In the genomic region with DNA sequence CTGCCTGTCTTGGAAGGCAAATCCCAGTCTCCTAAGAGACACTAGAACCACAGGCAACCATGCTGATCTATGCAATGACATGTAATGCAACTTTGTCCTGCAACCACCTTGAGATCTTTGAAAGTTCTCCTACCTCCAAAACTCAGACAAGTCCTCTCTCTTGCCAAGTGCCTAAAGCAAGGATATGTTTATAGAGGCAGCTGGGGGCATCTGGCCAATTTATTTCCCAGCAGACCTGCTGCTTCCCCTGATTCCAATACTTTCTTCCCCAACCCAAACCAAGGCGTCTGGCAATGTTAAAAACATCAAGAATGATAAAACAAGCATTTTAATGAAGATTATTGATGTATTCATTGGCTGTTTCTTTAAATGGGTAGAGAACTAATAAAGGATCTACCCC, we compare ENCODE assay signal across 17 cellular contexts.
DNase-seq lines count a peak whose midpoint lies in the region; ATAC-seq and TF ChIP-seq lines count a peak whose summit lies in the region.
"Had no signal": no experiment of that assay in that cellular context is flagged by ENCODE, and none has a peak within 500 bp of the region (broad histone marks: within the 10 kb centered on the region; RNA-seq: fewer than 3 reads in every experiment).

No MANE protein-coding gene starts in this region.

- H3K4me3 ChIP-seq in naive thymus-derived CD4-positive, alpha-beta T cell (ENCODE audit: low read length), result no peak overlapping the region

- DNase-seq in activated CD4-positive, alpha-beta T cell treated with anti-CD3 and anti-CD28 coated beads for 36 hours, result no peak
- DNase-seq in activated CD4-positive, alpha-beta T cell treated with anti-CD3 and anti-CD28 coated beads, Interleukin-2, amount 10 ng/mL, durations not matched to agents 7 days and 5 days, result no peak
- DNase-seq in M059J (ENCODE audit: low read depth), result peak; percentile 9
- no peak for DNase-seq in naive thymus-derived CD4-positive, alpha-beta T cell
- DNase-seq in posterior cingulate gyrus, result no peak
- no peak for DNase-seq in NK-92 (lab: John Stamatoyannopoulos, UW; ENCODE audit: unreplicated experiment)
- no peak for DNase-seq in HFFc6
- DNase-seq: C1 segment of cervical spinal cord, Calu3, DMS79, KG1, NCI-H1048, NCI-H2107, NCI-H2227 treated with DMSO at 0.1 percent for 48 hours, NCI-H524 had no signal

- H3K27me3 ChIP-seq in naive thymus-derived CD4-positive, alpha-beta T cell (ENCODE audit: control insufficient read depth in 2 of 2, insufficient read depth in 2 of 2, low read length in 2 of 2), result no peaks in the 10 kb centered on the region

- no peak for ATAC-seq in activated CD4-positive, alpha-beta T cell treated with anti-CD3 and anti-CD28 coated beads for 36 hours
- no peak for ATAC-seq in naive thymus-derived CD4-positive, alpha-beta T cell
- ATAC-seq: HepG2 had no signal

- peak overlapping the region; percentile 51 for H3K27ac Mint-ChIP-seq in activated CD4-positive, alpha-beta T cell treated with anti-CD3 and anti-CD28 coated beads for 36 hours
- no peak overlapping the region for H3K27ac Mint-ChIP-seq in activated CD4-positive, alpha-beta T cell treated with anti-CD3 and anti-CD28 coated beads, Interleukin-2, amount 10 ng/mL, durations not matched to agents 7 days and 5 days
- H3K27ac Mint-ChIP-seq in naive thymus-derived CD4-positive, alpha-beta T cell, result peak overlapping the region in 8 of 9 donors; percentile 7 to 84 (median 71)
- no peak overlapping the region for H3K27ac Mint-ChIP-seq in HFFc6

- no peak for TF ChIP-seq CTCF in 22Rv1 (IDR thresholded peaks at IDR 0.05)
- TF ChIP-seq CTCF in HFFc6 (IDR thresholded peaks at IDR 0.05), result no peak

- H3K4me1 Mint-ChIP-seq in activated CD4-positive, alpha-beta T cell treated with anti-CD3 and anti-CD28 coated beads for 36 hours, result peaks cover 16% of the 10 kb centered on the region
- peaks cover 24% of the 10 kb centered on the region for H3K4me1 Mint-ChIP-seq in activated CD4-positive, alpha-beta T cell treated with anti-CD3 and anti-CD28 coated beads, Interleukin-2, amount 10 ng/mL, durations not matched to agents 7 days and 5 days
- peaks cover 25 to 75% (median 57%) of the 10 kb centered on the region in 7 donors for H3K4me1 Mint-ChIP-seq in naive thymus-derived CD4-positive, alpha-beta T cell
- H3K4me1 Mint-ChIP-seq in HFFc6 (ENCODE audit: low read depth), result no peaks in the 10 kb centered on the region

- peaks cover 0 to 8% of the 10 kb centered on the region in 2 donors for H3K4me1 ChIP-seq in naive thymus-derived CD4-positive, alpha-beta T cell (ENCODE audit: control insufficient read depth in 2 of 2, insufficient read depth in 2 of 2, low read length in 2 of 2)

- peaks cover 5 to 62% (median 15%) of the 10 kb centered on the region in 3 experiments for H3K36me3 ChIP-seq in naive thymus-derived CD4-positive, alpha-beta T cell (ENCODE audit: control insufficient read depth in 2 of 3, insufficient read depth in 3 of 3, low read length in 3 of 3)

- CTCF ChIA-PET in activated CD4-positive, alpha-beta T cell treated with anti-CD3 and anti-CD28 coated beads for 36 hours (lab: Charles Lee), result no interaction called here
- CTCF ChIA-PET in activated CD4-positive, alpha-beta T cell treated with anti-CD3 and anti-CD28 coated beads, Interleukin-2, amount 10 ng/mL, durations not matched to agents 7 days and 5 days (lab: Charles Lee), result no interaction called here
- CTCF ChIA-PET in naive thymus-derived CD4-positive, alpha-beta T cell (lab: Charles Lee), result no interaction called here

- POLR2A ChIA-PET in activated CD4-positive, alpha-beta T cell treated with anti-CD3 and anti-CD28 coated beads for 36 hours (lab: Charles Lee), result no interaction called here
- POLR2A ChIA-PET in activated CD4-positive, alpha-beta T cell treated with anti-CD3 and anti-CD28 coated beads, Interleukin-2, amount 10 ng/mL, durations not matched to agents 7 days and 5 days (lab: Charles Lee), result no interaction called here
- POLR2A ChIA-PET in naive thymus-derived CD4-positive, alpha-beta T cell (lab: Charles Lee), result no interaction called here

- H3K36me3 Mint-ChIP-seq in activated CD4-positive, alpha-beta T cell treated with anti-CD3 and anti-CD28 coated beads for 36 hours (ENCODE audit: low read depth), result peaks cover 34% of the 10 kb centered on the region
- H3K36me3 Mint-ChIP-seq in activated CD4-positive, alpha-beta T cell treated with anti-CD3 and anti-CD28 coated beads, Interleukin-2, amount 10 ng/mL, durations not matched to agents 7 days and 5 days (ENCODE audit: low read depth), result peaks cover 60% of the 10 kb centered on the region
- peaks cover 4 to 38% (median 32%) of the 10 kb centered on the region in 5 donors for H3K36me3 Mint-ChIP-seq in naive thymus-derived CD4-positive, alpha-beta T cell
- no peaks in the 10 kb centered on the region for H3K36me3 Mint-ChIP-seq in HFFc6 (ENCODE audit: low read depth)

- intact Hi-C loops in activated CD4-positive, alpha-beta T cell treated with anti-CD3 and anti-CD28 coated beads for 36 hours (cut with DNase I, micrococcal nuclease), result no loop called here
- intact Hi-C loops in naive thymus-derived CD4-positive, alpha-beta T cell (cut with micrococcal nuclease), result no loop called here
- intact Hi-C loops in posterior cingulate gyrus (cut with DNase I), result loop anchor here (10.0 kb wide), 1 partner anchor 462 kb away; no protein-coding TSS in a partner anchor

- no peaks in the 10 kb centered on the region for H3K9me3 Mint-ChIP-seq in activated CD4-positive, alpha-beta T cell treated with anti-CD3 and anti-CD28 coated beads for 36 hours (ENCODE audit: low read depth)
- H3K9me3 Mint-ChIP-seq in activated CD4-positive, alpha-beta T cell treated with anti-CD3 and anti-CD28 coated beads, Interleukin-2, amount 10 ng/mL, durations not matched to agents 7 days and 5 days, result no peaks in the 10 kb centered on the region
- no peaks in the 10 kb centered on the region for H3K9me3 Mint-ChIP-seq in naive thymus-derived CD4-positive, alpha-beta T cell
- no peaks in the 10 kb centered on the region for H3K9me3 Mint-ChIP-seq in HFFc6

- H3K4me3 Mint-ChIP-seq in activated CD4-positive, alpha-beta T cell treated with anti-CD3 and anti-CD28 coated beads for 36 hours, result no peak overlapping the region
- H3K4me3 Mint-ChIP-seq in activated CD4-positive, alpha-beta T cell treated with anti-CD3 and anti-CD28 coated beads, Interleukin-2, amount 10 ng/mL, durations not matched to agents 7 days and 5 days, result no peak overlapping the region
- H3K4me3 Mint-ChIP-seq in naive thymus-derived CD4-positive, alpha-beta T cell, result no peak overlapping the region
- H3K4me3 Mint-ChIP-seq in HFFc6, result no peak overlapping the region

- H3K27me3 Mint-ChIP-seq in activated CD4-positive, alpha-beta T cell treated with anti-CD3 and anti-CD28 coated beads for 36 hours, result no peaks in the 10 kb centered on the region
- H3K27me3 Mint-ChIP-seq in activated CD4-positive, alpha-beta T cell treated with anti-CD3 and anti-CD28 coated beads, Interleukin-2, amount 10 ng/mL, durations not matched to agents 7 days and 5 days, result no peaks in the 10 kb centered on the region
- no peaks in the 10 kb centered on the region for H3K27me3 Mint-ChIP-seq in naive thymus-derived CD4-positive, alpha-beta T cell
- peaks cover 10% of the 10 kb centered on the region for H3K27me3 Mint-ChIP-seq in HFFc6 (ENCODE audit: insufficient read depth)

- no peaks in the 10 kb centered on the region for H3K9me3 ChIP-seq in naive thymus-derived CD4-positive, alpha-beta T cell (ENCODE audit: control insufficient read depth in 2 of 3, low read length in 3 of 3)

- peak overlapping the region; percentile 29; the same call in 1 of the 2 replicates for H3K27ac ChIP-seq in 22Rv1
- no peak overlapping the region for H3K27ac ChIP-seq in naive thymus-derived CD4-positive, alpha-beta T cell (ENCODE audit: low read depth, low read length)

Comparison
In these comparisons a context has a peak if more than half of its experiments do, and no peak if none do; other contexts are left out.
1. H3K27ac Mint-ChIP-seq: peak in activated CD4-positive, alpha-beta T cell treated with anti-CD3 and anti-CD28 coated beads for 36 hours (single experiment) and naive thymus-derived CD4-positive, alpha-beta T cell (8 of 9); none in activated CD4-positive, alpha-beta T cell treated with anti-CD3 and anti-CD28 coated beads, Interleukin-2, amount 10 ng/mL, durations not matched to agents 7 days and 5 days (single experiment) and HFFc6 (single experiment).